12 cellular contexts compared by ENCODE assay signal in the genomic region with DNA sequence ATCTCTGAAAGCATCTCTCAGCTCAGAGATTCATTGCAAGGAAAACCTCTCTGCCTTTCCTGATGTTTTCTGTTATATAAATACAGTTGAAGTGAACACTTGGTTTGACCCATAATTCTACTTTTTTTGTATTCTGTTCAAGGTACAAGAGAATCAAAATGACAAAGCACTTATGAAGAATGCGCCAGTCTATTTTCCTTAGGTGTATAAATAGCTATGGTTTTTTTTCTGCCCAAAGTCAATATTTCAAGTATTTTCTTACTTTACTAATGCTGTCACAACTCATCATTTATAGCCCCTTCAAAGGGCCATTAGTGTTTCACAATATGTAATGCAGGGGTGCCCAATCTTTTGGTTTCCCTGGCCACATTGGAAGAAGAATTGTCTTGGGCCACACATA.
DNase-seq lines count a peak whose midpoint lies in the region; ATAC-seq and TF ChIP-seq lines count a peak whose summit lies in the region.
"Had no signal": no experiment of that assay in that cellular context is flagged by ENCODE, and none has a peak within 500 bp of the region (broad histone marks: within the 10 kb centered on the region; RNA-seq: fewer than 3 reads in every experiment).

No MANE protein-coding gene starts in this region.

- no peak overlapping the region for H2AFZ ChIP-seq in GM23338

- peak overlapping the region; percentile 28; the same call in 1 of the 2 replicates for H3K27ac ChIP-seq in GM23338 (ENCODE audit: low read depth)

- DNase-seq in GM23338 (ENCODE audit: low spot score) (no peak), mesothelial cell of epicardium (ENCODE audit: low spot score in 2 of 2, unreplicated experiment in 2 of 2) (no peak), type B pancreatic cell (ENCODE audit: extremely low spot score, unreplicated experiment) (no peak), nucleus accumbens (lab: John Stamatoyannopoulos, UW) (no peak)
- DNase-seq: CD8-positive, alpha-beta memory T cell; NCI-H1105 treated with DMSO at 0.1 percent for 48 hours; NCI-H187; NCI-H2171; SIG-M5 had no signal

- peaks cover 30% of the 10 kb centered on the region for H3K4me1 ChIP-seq in GM23338 (ENCODE audit: insufficient read depth)

- H3K27ac Mint-ChIP-seq in GM23338 (peak overlapping the region; percentile 68; the same call in 1 of the 2 replicates), mesothelial cell of epicardium (peak overlapping the region; percentile 85), type B pancreatic cell (peak overlapping the region; percentile 63)
- H3K27ac Mint-ChIP-seq: CD8-positive, alpha-beta memory T cell had no signal

- H3K9me3 Mint-ChIP-seq in GM23338 (no peaks in the 10 kb centered on the region), mesothelial cell of epicardium (peaks cover 14% of the 10 kb centered on the region), type B pancreatic cell (no peaks in the 10 kb centered on the region)
- H3K9me3 Mint-ChIP-seq: CD8-positive, alpha-beta memory T cell had no signal

- H3K4me2 ChIP-seq in GM23338: peak overlapping the region; percentile 31

- H3K36me3 Mint-ChIP-seq in GM23338 (ENCODE audit: low read depth): no peaks in the 10 kb centered on the region
- peaks cover 3% of the 10 kb centered on the region for H3K36me3 Mint-ChIP-seq in mesothelial cell of epicardium
- no peaks in the 10 kb centered on the region for H3K36me3 Mint-ChIP-seq in type B pancreatic cell

- H4K20me1 ChIP-seq in GM23338 (replicated peaks; ENCODE audit: insufficient read depth): no peaks in the 10 kb centered on the region

- H3K4me3 Mint-ChIP-seq in GM23338 (0 out of 3 replicates have a peak overlapping the region, but pooled peaks have one; percentile 5), mesothelial cell of epicardium (no peak overlapping the region), type B pancreatic cell (no peak overlapping the region)
- H3K4me3 Mint-ChIP-seq: CD8-positive, alpha-beta memory T cell had no signal

- H3K9me2 ChIP-seq in GM23338 (ENCODE audit: insufficient read depth): no peaks in the 10 kb centered on the region

- TF ChIP-seq CTCF in GM23338 (conservative IDR thresholded peaks at IDR 0.05; ENCODE audit: low read depth in 2 of 2) (no peak), mesothelial cell of epicardium (IDR thresholded peaks at IDR 0.05; ENCODE audit: unreplicated experiment) (no peak), type B pancreatic cell (conservative IDR thresholded peaks at IDR 0.05) (no peak)

- H3K27me3 Mint-ChIP-seq in GM23338 (ENCODE audit: insufficient read depth, low read depth, poor library complexity): peaks cover 3% of the 10 kb centered on the region
- no peaks in the 10 kb centered on the region for H3K27me3 Mint-ChIP-seq in mesothelial cell of epicardium (ENCODE audit: low read depth)
- no peaks in the 10 kb centered on the region for H3K27me3 Mint-ChIP-seq in type B pancreatic cell

- H3K4me1 Mint-ChIP-seq in GM23338 (peaks cover 34% of the 10 kb centered on the region), mesothelial cell of epicardium (peaks cover 57% of the 10 kb centered on the region), type B pancreatic cell (ENCODE audit: unreplicated experiment) (peaks cover 33% of the 10 kb centered on the region)

- ATAC-seq in GM23338 (no peak), SK-N-SH treated with all-trans-retinoic acid at 6 μM for 48 hours (peak; percentile 61), GM19324 (IDR thresholded peaks at IDR 0.05; ENCODE audit: low FRiP score, unreplicated experiment) (no peak), HG03175 (IDR thresholded peaks at IDR 0.05; ENCODE audit: unreplicated experiment) (no peak)

- no peaks in the 10 kb centered on the region for H3F3A ChIP-seq in GM23338 (replicated peaks; ENCODE audit: low read depth)

- H3K4me3 ChIP-seq in GM23338: no peak overlapping the region

- no peaks in the 10 kb centered on the region for H3K27me3 ChIP-seq in GM23338 (ENCODE audit: insufficient read depth)

- no peaks in the 10 kb centered on the region for H3K79me2 ChIP-seq in GM23338 (replicated peaks; ENCODE audit: insufficient read depth)

- no peaks in the 10 kb centered on the region for H3K36me3 ChIP-seq in GM23338 (ENCODE audit: insufficient read depth)

TF ChIP-seq in GM23338, 12 proteins besides CTCF, POLR2A, EP300 and RAD21 (continues in another document):
- no peak for TF ChIP-seq ZNF331 (CRISPR knock-in tag; IDR thresholded peaks at IDR 0.05; ENCODE audit: low read depth)

TF ChIP-seq in SK-N-SH treated with all-trans-retinoic acid at 6 μM for 48 hours, 23 proteins besides CTCF, POLR2A, EP300 and RAD21:
- TF ChIP-seq PPARA (CRISPR knock-in tag; IDR thresholded peaks at IDR 0.05; ENCODE audit: borderline replicate concordance) (no peak), ZC3H10 (CRISPR knock-in tag; IDR thresholded peaks at IDR 0.05) (peak; percentile 25; the same call in 1 of the 2 replicates)
